ENCODE assay signal across 1 cellular context in genomic region chr7:113331155-113331898, GRCh38.
TF ChIP-seq lines count a peak whose summit lies in the region.

No MANE protein-coding gene starts in this region.

TF ChIP-seq in H1, 55 proteins besides CTCF, POLR2A, EP300 and RAD21:
- TF ChIP-seq TCF12 (IDR thresholded peaks at IDR 0.05; ENCODE audit: low read depth, low read length) (no peak), RBBP5 (IDR thresholded peaks at IDR 0.05; ENCODE audit: borderline replicate concordance, low read depth, low read length) (peak; percentile 50; the same call in 1 of the 2 replicates)
